In genomic region chr10:35172574-35172973, GRCh38 we compare ENCODE assay signal across 1 cellular context.
TF ChIP-seq lines count a peak whose summit lies in the region.

No MANE protein-coding gene starts in this region.

TF ChIP-seq in HepG2, 621 proteins besides CTCF, POLR2A, EP300 and RAD21 (continued from another document):
- TF ChIP-seq, protein P1, sequence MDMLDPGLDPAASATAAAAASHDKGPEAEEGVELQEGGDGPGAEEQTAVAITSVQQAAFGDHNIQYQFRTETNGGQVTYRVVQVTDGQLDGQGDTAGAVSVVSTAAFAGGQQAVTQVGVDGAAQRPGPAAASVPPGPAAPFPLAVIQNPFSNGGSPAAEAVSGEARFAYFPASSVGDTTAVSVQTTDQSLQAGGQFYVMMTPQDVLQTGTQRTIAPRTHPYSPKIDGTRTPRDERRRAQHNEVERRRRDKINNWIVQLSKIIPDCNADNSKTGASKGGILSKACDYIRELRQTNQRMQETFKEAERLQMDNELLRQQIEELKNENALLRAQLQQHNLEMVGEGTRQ (IDR thresholded peaks at IDR 0.05; ENCODE audit: low read depth, low read length): no peak
- TF ChIP-seq, protein P1 (CRISPR knock-in tag; IDR thresholded peaks at IDR 0.05; ENCODE audit: borderline replicate concordance): no peak
- TF ChIP-seq, protein P2, sequence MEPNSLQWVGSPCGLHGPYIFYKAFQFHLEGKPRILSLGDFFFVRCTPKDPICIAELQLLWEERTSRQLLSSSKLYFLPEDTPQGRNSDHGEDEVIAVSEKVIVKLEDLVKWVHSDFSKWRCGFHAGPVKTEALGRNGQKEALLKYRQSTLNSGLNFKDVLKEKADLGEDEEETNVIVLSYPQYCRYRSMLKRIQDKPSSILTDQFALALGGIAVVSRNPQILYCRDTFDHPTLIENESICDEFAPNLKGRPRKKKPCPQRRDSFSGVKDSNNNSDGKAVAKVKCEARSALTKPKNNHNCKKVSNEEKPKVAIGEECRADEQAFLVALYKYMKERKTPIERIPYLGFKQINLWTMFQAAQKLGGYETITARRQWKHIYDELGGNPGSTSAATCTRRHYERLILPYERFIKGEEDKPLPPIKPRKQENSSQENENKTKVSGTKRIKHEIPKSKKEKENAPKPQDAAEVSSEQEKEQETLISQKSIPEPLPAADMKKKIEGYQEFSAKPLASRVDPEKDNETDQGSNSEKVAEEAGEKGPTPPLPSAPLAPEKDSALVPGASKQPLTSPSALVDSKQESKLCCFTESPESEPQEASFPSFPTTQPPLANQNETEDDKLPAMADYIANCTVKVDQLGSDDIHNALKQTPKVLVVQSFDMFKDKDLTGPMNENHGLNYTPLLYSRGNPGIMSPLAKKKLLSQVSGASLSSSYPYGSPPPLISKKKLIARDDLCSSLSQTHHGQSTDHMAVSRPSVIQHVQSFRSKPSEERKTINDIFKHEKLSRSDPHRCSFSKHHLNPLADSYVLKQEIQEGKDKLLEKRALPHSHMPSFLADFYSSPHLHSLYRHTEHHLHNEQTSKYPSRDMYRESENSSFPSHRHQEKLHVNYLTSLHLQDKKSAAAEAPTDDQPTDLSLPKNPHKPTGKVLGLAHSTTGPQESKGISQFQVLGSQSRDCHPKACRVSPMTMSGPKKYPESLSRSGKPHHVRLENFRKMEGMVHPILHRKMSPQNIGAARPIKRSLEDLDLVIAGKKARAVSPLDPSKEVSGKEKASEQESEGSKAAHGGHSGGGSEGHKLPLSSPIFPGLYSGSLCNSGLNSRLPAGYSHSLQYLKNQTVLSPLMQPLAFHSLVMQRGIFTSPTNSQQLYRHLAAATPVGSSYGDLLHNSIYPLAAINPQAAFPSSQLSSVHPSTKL (CRISPR knock-in tag; IDR thresholded peaks at IDR 0.05): no peak
- TF ChIP-seq JUND (CRISPR knock-in tag; IDR thresholded peaks at IDR 0.05) (no peak), KLF13 (CRISPR knock-in tag; IDR thresholded peaks at IDR 0.05) (no peak), SP5 (CRISPR knock-in tag; IDR thresholded peaks at IDR 0.05; ENCODE audit: borderline replicate concordance, low read depth) (no peak), MED8 (CRISPR knock-in tag; IDR thresholded peaks at IDR 0.05; ENCODE audit: insufficient replicate concordance) (no peak), FOXM1 (CRISPR knock-in tag; IDR thresholded peaks at IDR 0.05) (no peak), MBNL3 (CRISPR knock-in tag; conservative IDR thresholded peaks at IDR 0.05) (no peak), ZNF891 (CRISPR knock-in tag; IDR thresholded peaks at IDR 0.05) (no peak), RXRA (CRISPR knock-in tag; IDR thresholded peaks at IDR 0.05) (no peak)
